ENCODE assay signal across 7 cellular contexts in genomic region chr13:113207890-113208423, GRCh38. TPM values are rescaled to one million over a fixed set of nuclear protein-coding genes. Genes with fewer than 3 reads are reported as not detected.
DNase-seq lines count a peak whose midpoint lies in the region; ATAC-seq, FAIRE-seq and TF ChIP-seq lines count a peak whose summit lies in the region.

No MANE protein-coding gene starts in this region.

- peaks cover 19 to 35% of the 10 kb centered on the region in 2 donors for H3K36me3 Mint-ChIP-seq in activated naive CD4-positive, alpha-beta T cell treated with anti-CD3 and anti-CD28 coated beads, Interleukin-2, amount 50 U/mL, for 72 hours

- peak overlapping the region; percentile 94 for H3K4me3 ChIP-seq in GM06990 (replicated peaks; ENCODE audit: low read depth, low read length)
- H3K4me3 ChIP-seq in LNCaP clone FGC (ENCODE audit: low read depth, low read length), result peak overlapping the region; percentile 65
- H3K4me3 ChIP-seq in rectal smooth muscle tissue (ENCODE audit: low read length), result peak overlapping the region; percentile 97

- peaks cover 32% of the 10 kb centered on the region for H3K4me1 ChIP-seq in rectal smooth muscle tissue (ENCODE audit: control insufficient read depth, insufficient read depth, low read length)

- FAIRE-seq in GM12891 (lab: Jason Lieb, UNC), result no peak

- peak overlapping the region; percentile 84 to 92 for H3K27ac Mint-ChIP-seq in activated naive CD4-positive, alpha-beta T cell treated with anti-CD3 and anti-CD28 coated beads, Interleukin-2, amount 50 U/mL, for 72 hours

- H3K27me3 ChIP-seq in GM06990 (replicated peaks; ENCODE audit: control insufficient read depth, insufficient read depth, low read length), result no peaks in the 10 kb centered on the region
- H3K27me3 ChIP-seq in rectal smooth muscle tissue (ENCODE audit: control insufficient read depth, insufficient read depth, low read length), result no peaks in the 10 kb centered on the region

- peaks cover 6% of the 10 kb centered on the region for H3K36me3 ChIP-seq in GM06990 (ENCODE audit: control insufficient read depth, insufficient read depth, low read length)
- peaks cover 5% of the 10 kb centered on the region for H3K36me3 ChIP-seq in rectal smooth muscle tissue (ENCODE audit: control insufficient read depth, insufficient read depth, low read length)

- no peak for TF ChIP-seq POLR2A in GM12891 (IDR thresholded peaks at IDR 0.05; ENCODE audit: low read depth, low read length)

- DNase-seq in GM06990 (ENCODE audit: extremely low read depth, insufficient read length), result no peak
- DNase-seq in LNCaP clone FGC (ENCODE audit: low read depth), result no peak
- DNase-seq in activated naive CD4-positive, alpha-beta T cell treated with anti-CD3 and anti-CD28 coated beads, Interleukin-2, amount 50 U/mL, for 72 hours (ENCODE audit: low spot score in 2 of 2), result no peak
- DNase-seq in left cardiac atrium, result no peak
- no peak for DNase-seq in GM12891 (ENCODE audit: insufficient read length, low spot score)

- ATAC-seq in GM21723 (IDR thresholded peaks at IDR 0.05; ENCODE audit: unreplicated experiment) (peak; percentile 20), left cardiac atrium (peak; percentile 25 to 35)
- ATAC-seq in activated naive CD4-positive, alpha-beta T cell treated with anti-CD3 and anti-CD28 coated beads, Interleukin-2, amount 50 U/mL, for 72 hours, result peak in 1 of 2 donors; percentile 32

- intact Hi-C loops in left cardiac atrium (cut with DNase I), result no loop called here

- peak overlapping the region; percentile 86 for H3K9ac ChIP-seq in rectal smooth muscle tissue (ENCODE audit: low read length)

- no peaks in the 10 kb centered on the region for H3K9me3 Mint-ChIP-seq in activated naive CD4-positive, alpha-beta T cell treated with anti-CD3 and anti-CD28 coated beads, Interleukin-2, amount 50 U/mL, for 72 hours

- peak overlapping the region; percentile 97 for H3K27ac ChIP-seq in rectal smooth muscle tissue (ENCODE audit: low read depth, low read length)

- TF ChIP-seq CTCF in GM06990 (IDR thresholded peaks at IDR 0.05; ENCODE audit: insufficient read depth, low read length, poor library complexity, severe bottlenecking) (no peak), LNCaP clone FGC (IDR thresholded peaks at IDR 0.05; ENCODE audit: control insufficient read depth, extremely low read depth, insufficient read depth) (no peak)

TF ChIP-seq in GM12891, 5 proteins besides CTCF, POLR2A, EP300 and RAD21:
- TF ChIP-seq POLR2AphosphoS5 (IDR thresholded peaks at IDR 0.05; ENCODE audit: low read depth, low read length) (no peak; the same call in 1 of the 2 replicates), TAF1 (IDR thresholded peaks at IDR 0.05; ENCODE audit: low read depth, low read length) (no peak), SPI1 (IDR thresholded peaks at IDR 0.05; ENCODE audit: low read depth, low read length) (no peak), PAX5 (IDR thresholded peaks at IDR 0.05; ENCODE audit: insufficient read depth, low read length, severe bottlenecking) (no peak), POU2F2 (IDR thresholded peaks at IDR 0.05; ENCODE audit: low read depth, low read length) (no peak)
TF ChIP-seq in GM12891: peak in this region for 0.

RNA-seq across cellular contexts. Expression of gene PCID2, which starts 0.5 kb away (rescaled TPM):
- 10 to 100 TPM; 39.9 to 71.3 TPM for total RNA-seq in activated naive CD4-positive, alpha-beta T cell treated with anti-CD3 and anti-CD28 coated beads, Interleukin-2, amount 50 U/mL, for 72 hours
- total RNA-seq in left cardiac atrium, result 10 to 100 TPM; 38.3 to 39.9 TPM
- 33.9 TPM for polyA plus RNA-seq in GM12891 (2012; ENCODE audit: low read depth, missing spikeins)

RNA-seq across cellular contexts. Expression of gene CUL4A, which starts 1.5 kb away (rescaled TPM):
- 10 to 100 TPM; 59.7 to 87.1 TPM for total RNA-seq in activated naive CD4-positive, alpha-beta T cell treated with anti-CD3 and anti-CD28 coated beads, Interleukin-2, amount 50 U/mL, for 72 hours
- total RNA-seq in left cardiac atrium, result 10 to 100 TPM; 73.9 to 86.2 TPM
- polyA plus RNA-seq in GM12891 (2012; ENCODE audit: low read depth, missing spikeins), result 30.9 TPM

RNA-seq across cellular contexts. Expression of gene PROZ, which starts 49.5 kb away (rescaled TPM):
- under 1 TPM in 1 of 2 donors, not detected in 1; 0.25 TPM for total RNA-seq in activated naive CD4-positive, alpha-beta T cell treated with anti-CD3 and anti-CD28 coated beads, Interleukin-2, amount 50 U/mL, for 72 hours
- total RNA-seq in left cardiac atrium, result not detected
- 0.05 TPM for polyA plus RNA-seq in GM12891 (2012; ENCODE audit: low read depth, missing spikeins)
